In genomic region chr22:29193063-29193462, GRCh38 we compare ENCODE assay signal across 4 cellular contexts. TPM values are rescaled to one million over a fixed set of nuclear protein-coding genes. Genes with fewer than 3 reads are reported as not detected.
"Had no signal": no experiment of that assay in that cellular context is flagged by ENCODE, and none has a peak within 500 bp of the region (broad histone marks: within the 10 kb centered on the region; RNA-seq: fewer than 3 reads in every experiment).

No MANE protein-coding gene starts in this region.

RNA-seq across cellular contexts. Expression of gene EMID1, which starts 12.6 kb away (rescaled TPM):
- total RNA-seq: GM23248, HFFc6, HT1080 had no signal
- polyA plus RNA-seq: GM23248, IgD-negative memory B cell had no signal
